ENCODE assay signal across 1 cellular context in genomic region chr14:40074169-40074568, GRCh38.
TF ChIP-seq lines count a peak whose summit lies in the region.

No MANE protein-coding gene starts in this region.

TF ChIP-seq in H1, 55 proteins besides CTCF, POLR2A, EP300 and RAD21 (continued from another document):
- no peak for TF ChIP-seq CHD7 (IDR thresholded peaks at IDR 0.05; ENCODE audit: insufficient replicate concordance, low read length)
- no peak for TF ChIP-seq PHF8 (conservative IDR thresholded peaks at IDR 0.05; ENCODE audit: low read depth, low read length)
- TF ChIP-seq SRF (IDR thresholded peaks at IDR 0.05; ENCODE audit: low read depth, low read length), result no peak
